In genomic region chr7:16677978-16678494, GRCh38 we compare ENCODE assay signal across 18 cellular contexts.
"Had no signal": no experiment of that assay in that cellular context is flagged by ENCODE, and none has a peak within 500 bp of the region (broad histone marks: within the 10 kb centered on the region; RNA-seq: fewer than 3 reads in every experiment).

No MANE protein-coding gene starts in this region.

- H3K4me3 ChIP-seq: colonic mucosa, gastroesophageal sphincter, heart left ventricle, left lung, lower lobe of right lung had no signal

- H3K36me3 ChIP-seq: colonic mucosa had no signal

- DNase-seq: cerebellar nuclear complex; colonic mucosa; cortex of kidney; effector memory CD4-positive, alpha-beta T cell; erythroblast; foreskin keratinocyte; hippocampal formation; kidney; kidney glomerular epithelial cell; left lung; left ventricle myocardium superior; lower lobe of right lung; mesenchymal stem cell; naive thymus-derived CD4-positive, alpha-beta T cell had no signal

- H3K4me1 ChIP-seq: colonic mucosa, gastroesophageal sphincter, left lung, lower lobe of right lung had no signal

- ATAC-seq: esophagus mucosa; foreskin keratinocyte; gastroesophageal sphincter; heart left ventricle; left lung; left ventricle myocardium superior; lower lobe of right lung; naive thymus-derived CD4-positive, alpha-beta T cell had no signal

- H3K27me3 ChIP-seq: colonic mucosa, foreskin keratinocyte, gastroesophageal sphincter, heart left ventricle, left lung had no signal

- H3K27ac ChIP-seq: colonic mucosa, epithelial cell of prostate, foreskin keratinocyte, gastroesophageal sphincter, heart left ventricle, left lung, lower lobe of right lung had no signal

- H3K9me3 ChIP-seq: colonic mucosa, gastroesophageal sphincter, heart left ventricle, left lung, lower lobe of right lung had no signal
